12 cellular contexts compared by ENCODE assay signal in the genomic region with DNA sequence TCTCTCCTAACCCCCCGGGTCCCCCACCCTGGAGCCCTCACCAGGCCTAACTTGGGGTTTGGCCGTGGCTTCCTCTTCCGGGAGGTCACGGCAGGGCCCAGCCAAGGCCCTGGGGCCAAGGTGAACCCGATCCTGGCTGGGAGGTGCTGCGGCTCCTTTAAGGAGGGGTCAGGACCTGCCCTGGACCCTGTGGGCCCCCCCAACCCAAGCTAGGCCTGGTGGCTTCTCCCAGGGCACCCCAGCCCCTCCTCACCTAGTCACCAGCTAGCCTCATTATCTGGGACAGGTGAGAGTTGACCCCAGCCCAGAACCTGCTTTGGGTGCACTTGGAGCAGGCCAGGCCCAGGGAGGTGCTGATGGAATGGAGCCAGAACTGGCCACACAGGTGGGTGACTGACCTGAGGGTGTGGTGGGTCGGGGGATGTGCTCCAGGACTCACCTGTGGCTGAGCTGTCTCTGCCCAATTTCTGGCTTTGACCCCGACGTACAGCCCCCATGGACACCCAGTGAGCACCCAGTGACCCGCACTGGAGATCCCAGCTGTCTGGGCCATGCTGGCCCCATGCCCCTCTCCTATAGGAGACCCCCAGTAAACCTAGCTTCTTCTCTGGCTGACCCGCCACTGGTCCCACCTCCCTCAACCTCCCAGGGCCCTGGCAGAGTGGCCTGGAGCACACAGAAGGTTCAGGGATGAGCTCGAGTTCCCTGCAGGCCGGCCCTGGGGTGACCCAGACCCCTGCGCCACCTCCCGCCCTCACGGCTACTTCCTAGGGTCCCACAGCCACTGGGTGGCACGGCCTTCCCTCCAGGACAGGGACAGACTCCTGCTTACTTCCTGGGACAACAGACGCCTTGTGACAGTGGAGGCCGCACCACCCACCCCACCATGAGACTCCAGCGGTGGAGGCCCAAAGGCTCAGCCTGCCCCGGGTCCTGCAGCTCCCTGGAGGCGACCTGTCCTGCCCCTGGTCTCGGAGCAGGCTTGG. TPM values are rescaled to one million over a fixed set of nuclear protein-coding genes. Genes with fewer than 3 reads are reported as not detected.
DNase-seq lines count a peak whose midpoint lies in the region; ATAC-seq and TF ChIP-seq lines count a peak whose summit lies in the region.
"Had no signal": no experiment of that assay in that cellular context is flagged by ENCODE, and none has a peak within 500 bp of the region (broad histone marks: within the 10 kb centered on the region; RNA-seq: fewer than 3 reads in every experiment).

No MANE protein-coding gene starts in this region.

- no peak for TF ChIP-seq POLR2A in prostate gland (IDR thresholded peaks at IDR 0.05)

- POLR2A ChIA-PET in CD8-positive, alpha-beta T cell (lab: Charles Lee), result interaction anchor here (1.0 to 2.8 kb wide), 3 partner anchors 16 to 30 kb away, joined by 3 to 9 read pairs (median 3); no protein-coding TSS in a partner anchor
- POLR2A ChIA-PET in GM10248 (lab: Yijun Ruan, JAX), result interaction anchor here (1.1 kb wide), 1 partner anchor 38 kb away, joined by 3 read pairs; no protein-coding TSS in a partner anchor

- no peak for TF ChIP-seq CTCF in CD8-positive, alpha-beta T cell (IDR thresholded peaks at IDR 0.05)
- no peak for TF ChIP-seq CTCF in RWPE2 (IDR thresholded peaks at IDR 0.05; ENCODE audit: poor library complexity, severe bottlenecking)
- no peak for TF ChIP-seq CTCF in endodermal cell (conservative IDR thresholded peaks at IDR 0.05)
- TF ChIP-seq CTCF in prostate gland (IDR thresholded peaks at IDR 0.05), result no peak
- no peak for TF ChIP-seq CTCF in GM10248 (IDR thresholded peaks at IDR 0.05; ENCODE audit: control extremely low read depth, extremely low read depth, low read depth, missing control alignments)

- no peak for DNase-seq in CD8-positive, alpha-beta T cell
- DNase-seq in RWPE2 (ENCODE audit: low spot score), result no peak
- no peak for DNase-seq in endodermal cell
- no peak for DNase-seq in prostate gland (ENCODE audit: low spot score)
- DNase-seq in HAP-1 (ENCODE audit: low spot score in 2 of 2), result no peak
- no peak for DNase-seq in GM10248 (ENCODE audit: extremely low spot score)
- DNase-seq in COR-L47 (lab: John Stamatoyannopoulos, UW), result no peak
- DNase-seq: activated CD4-positive, alpha-beta T cell treated with anti-CD3 and anti-CD28 coated beads, Interleukin-2, amount 50 U/mL, for 1 hour; effector CD4-positive, alpha-beta T cell; left colon; NCI-H524 had no signal

- no peaks in the 10 kb centered on the region for H3K27me3 ChIP-seq in CD8-positive, alpha-beta T cell (ENCODE audit: insufficient read depth, low read length)
- no peaks in the 10 kb centered on the region for H3K27me3 ChIP-seq in RWPE2 (ENCODE audit: insufficient read depth, poor library complexity, severe bottlenecking)
- H3K27me3 ChIP-seq in endodermal cell (ENCODE audit: control insufficient read depth, insufficient read depth, low read length, poor library complexity, severe bottlenecking), result no peaks in the 10 kb centered on the region
- no peaks in the 10 kb centered on the region for H3K27me3 ChIP-seq in prostate gland (replicated peaks; ENCODE audit: insufficient read depth)
- no peaks in the 10 kb centered on the region for H3K27me3 ChIP-seq in HAP-1 (ENCODE audit: low read depth)

- peaks cover 75% of the 10 kb centered on the region for H3K4me1 ChIP-seq in CD8-positive, alpha-beta T cell (ENCODE audit: insufficient read depth, low read length)
- H3K4me1 ChIP-seq in RWPE2 (ENCODE audit: insufficient read depth, poor library complexity, severe bottlenecking) (peaks cover 42% of the 10 kb centered on the region), endodermal cell (ENCODE audit: control insufficient read depth, insufficient read depth, low read length) (peaks cover 5% of the 10 kb centered on the region), prostate gland (replicated peaks) (peaks cover 35% of the 10 kb centered on the region), HAP-1 (peaks cover 24% of the 10 kb centered on the region)

- peak overlapping the region; percentile 26 for H3K4me3 Mint-ChIP-seq in CD8-positive, alpha-beta T cell
- H3K4me3 Mint-ChIP-seq in endodermal cell, result no peak overlapping the region

- no peak overlapping the region for H3K9ac ChIP-seq in endodermal cell (ENCODE audit: extremely low read depth, low read length, poor library complexity, severe bottlenecking)

- H3K27me3 Mint-ChIP-seq in CD8-positive, alpha-beta T cell (ENCODE audit: low read depth), result no peaks in the 10 kb centered on the region
- H3K27me3 Mint-ChIP-seq in endodermal cell (ENCODE audit: insufficient read depth), result no peaks in the 10 kb centered on the region

- H3K27ac Mint-ChIP-seq in CD8-positive, alpha-beta T cell, result peak overlapping the region; percentile 79
- peak overlapping the region; percentile 78 for H3K27ac Mint-ChIP-seq in endodermal cell

- H3K4me1 Mint-ChIP-seq in CD8-positive, alpha-beta T cell (ENCODE audit: low read depth), result peaks cover 56% of the 10 kb centered on the region
- H3K4me1 Mint-ChIP-seq in endodermal cell, result peaks cover 15% of the 10 kb centered on the region

- WGBS in endodermal cell (ENCODE audit: insufficient coverage in 1 of 2, insufficient read length in 1 of 2), 2 experiments, result 88% methylated on average over 15 to 23 of the region's 23 CpGs
- WGBS in prostate gland, result 78% methylated on average over 23 of the region's 23 CpGs

- peak overlapping the region; percentile 15 for H3K4me3 ChIP-seq in CD8-positive, alpha-beta T cell (ENCODE audit: low read depth, low read length)
- H3K4me3 ChIP-seq in RWPE2 (ENCODE audit: severe bottlenecking), result no peak overlapping the region
- no peak overlapping the region for H3K4me3 ChIP-seq in endodermal cell (ENCODE audit: low read length)
- H3K4me3 ChIP-seq in prostate gland, result no peak overlapping the region
- no peak overlapping the region for H3K4me3 ChIP-seq in HAP-1

- in situ Hi-C loops in HAP-1 (cut with MboI; ENCODE audit: low sequenced_read_pairs), result no loop called here

- H3K36me3 Mint-ChIP-seq in CD8-positive, alpha-beta T cell, result no peaks in the 10 kb centered on the region
- no peaks in the 10 kb centered on the region for H3K36me3 Mint-ChIP-seq in endodermal cell (ENCODE audit: low read depth)

- H3K27ac ChIP-seq in CD8-positive, alpha-beta T cell (ENCODE audit: low read depth, low read length), result no peak overlapping the region
- H3K27ac ChIP-seq in RWPE2 (ENCODE audit: poor library complexity, severe bottlenecking), result peak overlapping the region; percentile 97
- peak overlapping the region; percentile 57 for H3K27ac ChIP-seq in endodermal cell (ENCODE audit: low read depth, low read length)
- H3K27ac ChIP-seq in prostate gland, result peak overlapping the region; percentile 99 to 100

- H3K9me3 ChIP-seq in CD8-positive, alpha-beta T cell (ENCODE audit: low read length), result no peaks in the 10 kb centered on the region
- H3K9me3 ChIP-seq in RWPE2 (ENCODE audit: severe bottlenecking) (no peaks in the 10 kb centered on the region), endodermal cell (ENCODE audit: control insufficient read depth, low read length) (no peaks in the 10 kb centered on the region), prostate gland (no peaks in the 10 kb centered on the region), HAP-1 (no peaks in the 10 kb centered on the region)

- no peak for ATAC-seq in CD8-positive, alpha-beta T cell
- ATAC-seq in RWPE2 (ENCODE audit: low read depth) (no peak), GM19452 (IDR thresholded peaks at IDR 0.05; ENCODE audit: unreplicated experiment) (no peak)
- ATAC-seq: left colon had no signal

- intact Hi-C loops in CD8-positive, alpha-beta T cell (cut with DNase I, micrococcal nuclease), result no loop called here
- intact Hi-C loops in prostate gland (cut with DNase I), result no loop called here

- H3K36me3 ChIP-seq in CD8-positive, alpha-beta T cell (ENCODE audit: insufficient read depth, low read length), result no peaks in the 10 kb centered on the region
- H3K36me3 ChIP-seq in RWPE2 (ENCODE audit: low read depth) (no peaks in the 10 kb centered on the region), endodermal cell (ENCODE audit: control insufficient read depth, insufficient read depth, low read length) (no peaks in the 10 kb centered on the region), prostate gland (no peaks in the 10 kb centered on the region), HAP-1 (replicated peaks) (no peaks in the 10 kb centered on the region)

- no peaks in the 10 kb centered on the region for H3K9me3 Mint-ChIP-seq in CD8-positive, alpha-beta T cell
- no peaks in the 10 kb centered on the region for H3K9me3 Mint-ChIP-seq in endodermal cell

- CTCF ChIA-PET in CD8-positive, alpha-beta T cell (lab: Charles Lee), result interaction anchor here (0.6 to 3.4 kb wide), 4 partner anchors 12 to 38 kb away, joined by 3 to 30 read pairs (median 3); no protein-coding TSS in a partner anchor
- CTCF ChIA-PET in GM10248 (lab: Yijun Ruan, JAX), result interaction anchor here (1.4 kb wide), 1 partner anchor 30 kb away, joined by 4 read pairs; no protein-coding TSS in a partner anchor

RNA-seq across cellular contexts. Expression of gene MKNK2, which starts 6.7 kb away (rescaled TPM):
- total RNA-seq in CD8-positive, alpha-beta T cell, result 100 to 1,000 TPM; 453 to 455 TPM
- 100 to 1,000 TPM; 120 to 123 TPM for total RNA-seq in endodermal cell
- 63.1 TPM for polyA plus RNA-seq in endodermal cell (2013, experiment 1 of 2)
- polyA plus RNA-seq in endodermal cell (2013, experiment 2 of 2), result 58.0 TPM
- 100 to 1,000 TPM; 141 to 189 TPM for total RNA-seq in prostate gland

RNA-seq across cellular contexts. Expression of gene MOB3A, which starts 38.3 kb away (rescaled TPM):
- 10 to 100 TPM; 76.7 to 80.0 TPM for total RNA-seq in CD8-positive, alpha-beta T cell
- 10 to 100 TPM; 20.9 to 21.8 TPM for total RNA-seq in endodermal cell
- polyA plus RNA-seq in endodermal cell (2013, experiment 1 of 2), result 16.9 TPM
- 15.9 TPM for polyA plus RNA-seq in endodermal cell (2013, experiment 2 of 2)
- total RNA-seq in prostate gland, result 10 to 100 TPM; 40.1 to 43.5 TPM

RNA-seq across cellular contexts. Expression of gene IZUMO4, which starts 38.9 kb away (rescaled TPM):
- 10 to 100 TPM; 11.9 to 15.3 TPM for total RNA-seq in CD8-positive, alpha-beta T cell
- 1 to 10 TPM; 4.3 to 5.4 TPM for total RNA-seq in endodermal cell
- polyA plus RNA-seq in endodermal cell (2013, experiment 1 of 2), result 4.3 TPM
- 4.6 TPM for polyA plus RNA-seq in endodermal cell (2013, experiment 2 of 2)
- total RNA-seq in prostate gland, result 10 to 100 TPM; 11.8 to 50.2 TPM

RNA-seq across cellular contexts. Expression of gene BTBD2, which starts 42.3 kb away (rescaled TPM):
- 10 to 100 TPM; 34.5 to 35.5 TPM for total RNA-seq in CD8-positive, alpha-beta T cell
- total RNA-seq in endodermal cell (100 to 1,000 TPM; 107 to 112 TPM), prostate gland (100 to 1,000 TPM; 116 to 136 TPM)
- polyA plus RNA-seq in endodermal cell (2013, experiment 1 of 2), result 113 TPM
- 99.4 TPM for polyA plus RNA-seq in endodermal cell (2013, experiment 2 of 2)
